In the genomic region with DNA sequence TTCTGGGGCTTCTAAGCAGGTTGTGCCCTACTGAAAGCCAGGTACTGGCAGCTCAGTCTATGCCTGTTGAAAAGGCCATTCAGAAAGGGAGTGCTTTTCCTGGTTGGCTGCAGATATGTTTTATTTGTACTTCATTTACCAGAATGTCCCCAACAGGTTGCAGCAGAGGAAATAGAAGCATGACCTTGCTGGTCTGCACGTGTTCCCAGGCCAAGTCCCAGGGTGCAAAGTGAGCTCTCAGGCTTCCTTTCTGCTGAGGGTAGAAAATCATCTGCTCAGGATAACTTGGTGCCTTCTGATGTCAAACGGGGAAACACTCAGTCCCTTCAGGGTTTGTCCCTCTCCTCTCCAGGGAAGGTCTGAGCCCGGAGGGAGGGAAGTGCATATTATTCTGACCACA, we compare ENCODE assay signal across 33 cellular contexts.
"Had no signal": no experiment of that assay in that cellular context is flagged by ENCODE, and none has a peak within 500 bp of the region (broad histone marks: within the 10 kb centered on the region; RNA-seq: fewer than 3 reads in every experiment).

No MANE protein-coding gene starts in this region.

- H3K27me3 Mint-ChIP-seq: activated B cell treated with CpG ODN at 0.5 μM for 24 hours; activated CD8-positive, alpha-beta T cell treated with anti-CD3 and anti-CD28 coated beads for 36 hours; activated naive CD8-positive, alpha-beta T cell; activated T-helper 17 cell treated with anti-CD3 and anti-CD28 coated beads, Interleukin-2, amount 50 U/mL, for 72 hours; central memory CD8-positive, alpha-beta T cell; T-helper 17 cell had no signal

- DNase-seq: activated B cell treated with CpG ODN at 0.5 μM for 24 hours; activated CD4-positive, alpha-beta T cell treated with anti-CD3 and anti-CD28 coated beads for 48 hours; activated CD4-positive, alpha-beta T cell treated with anti-CD3 and anti-CD28 coated beads, Interleukin-2, amount 50 U/mL, for 1 hour; activated CD4-positive, alpha-beta T cell treated with anti-CD3 and anti-CD28 coated beads, Interleukin-2, amount 50 U/mL, for 48 hours; activated CD8-positive, alpha-beta memory T cell treated with anti-CD3 and anti-CD28 coated beads for 24 hours; activated CD8-positive, alpha-beta T cell treated with anti-CD3 and anti-CD28 coated beads for 36 hours; activated effector memory CD4-positive, alpha-beta T cell treated with Interleukin-2 at 50 U/mL for 16 hours; activated gamma-delta T cell treated with Interleukin-2 at 50 U/mL for 16 hours; activated naive CD4-positive, alpha-beta T cell treated with anti-CD3 and anti-CD28 coated beads, Interleukin-2, amount 50 U/mL, for 16 hours; activated naive CD4-positive, alpha-beta T cell treated with Interleukin-2 at 50 U/mL for 16 hours; activated T-cell treated with anti-CD3 and anti-CD28 coated beads, Interleukin-2, amount 50 U/mL, for 4 hours; dorsolateral prefrontal cortex; effector memory CD4-positive, alpha-beta T cell; endodermal cell; foreskin keratinocyte; gastrocnemius medialis; glutamatergic neuron; T-helper 1 cell; T-helper 17 cell; T1000; WERI-Rb-1 had no signal

- ATAC-seq: activated CD4-positive, CD25-positive, alpha-beta regulatory T cell treated with anti-CD3 and anti-CD28 coated beads, Interleukin-2, amount 50 U/mL, for 24 hours; activated CD8-positive, alpha-beta T cell treated with anti-CD3 and anti-CD28 coated beads for 36 hours; activated T-cell treated with anti-CD3 and anti-CD28 coated beads, Interleukin-2, amount 50 U/mL, for 4 hours; activated T-helper 17 cell treated with anti-CD3 and anti-CD28 coated beads, Interleukin-2, amount 50 U/mL, for 72 hours; esophagus mucosa; foreskin keratinocyte; gastrocnemius medialis; T-helper 17 cell had no signal

- H3K9me3 Mint-ChIP-seq: activated CD8-positive, alpha-beta T cell treated with anti-CD3 and anti-CD28 coated beads for 36 hours; activated T-cell treated with anti-CD3 and anti-CD28 coated beads, Interleukin-2, amount 50 U/mL, for 4 hours; activated T-helper 17 cell treated with anti-CD3 and anti-CD28 coated beads, Interleukin-2, amount 50 U/mL, for 72 hours; central memory CD8-positive, alpha-beta T cell; endodermal cell; T-helper 2 cell treated with Interferon-gamma antibody and Interleukin-4, amounts not matched to agents 5 μg/mL and 100 μg/mL, for 36 hours had no signal

- H3K27ac ChIP-seq: ascending aorta, breast epithelium, cardiac muscle cell, coronary artery, dorsolateral prefrontal cortex, foreskin keratinocyte, gastrocnemius medialis, WERI-Rb-1 had no signal

- H3K4me1 Mint-ChIP-seq: activated B cell treated with CpG ODN at 0.5 μM for 24 hours had no signal

- H3K36me3 Mint-ChIP-seq: brain had no signal

- H3K27ac Mint-ChIP-seq: activated B cell treated with CpG ODN at 0.5 μM for 24 hours; activated CD8-positive, alpha-beta T cell treated with anti-CD3 and anti-CD28 coated beads for 36 hours; activated naive CD8-positive, alpha-beta T cell; activated T-helper 17 cell treated with anti-CD3 and anti-CD28 coated beads, Interleukin-2, amount 50 U/mL, for 72 hours; dendritic cell treated with granulocyte-macrophage colony-stimulating factor and Interleukin-4, amounts not matched to agents 40 ng/mL and 50 ng/mL, for 4 days; T-helper 2 cell treated with Interferon-gamma antibody and Interleukin-4, amounts not matched to agents 5 μg/mL and 100 μg/mL, for 36 hours had no signal

- H3K4me3 Mint-ChIP-seq: activated B cell treated with CpG ODN at 0.5 μM for 24 hours; activated CD8-positive, alpha-beta T cell treated with anti-CD3 and anti-CD28 coated beads for 36 hours; activated naive CD8-positive, alpha-beta T cell; activated T-cell treated with anti-CD3 and anti-CD28 coated beads, Interleukin-2, amount 50 U/mL, for 4 hours; activated T-helper 17 cell treated with anti-CD3 and anti-CD28 coated beads, Interleukin-2, amount 50 U/mL, for 72 hours; brain; central memory CD8-positive, alpha-beta T cell; dendritic cell treated with granulocyte-macrophage colony-stimulating factor and Interleukin-4, amounts not matched to agents 40 ng/mL and 50 ng/mL, for 4 days; endodermal cell; T-helper 17 cell; T-helper 2 cell treated with Interferon-gamma antibody and Interleukin-4, amounts not matched to agents 5 μg/mL and 100 μg/mL, for 36 hours had no signal
